In the genomic region with DNA sequence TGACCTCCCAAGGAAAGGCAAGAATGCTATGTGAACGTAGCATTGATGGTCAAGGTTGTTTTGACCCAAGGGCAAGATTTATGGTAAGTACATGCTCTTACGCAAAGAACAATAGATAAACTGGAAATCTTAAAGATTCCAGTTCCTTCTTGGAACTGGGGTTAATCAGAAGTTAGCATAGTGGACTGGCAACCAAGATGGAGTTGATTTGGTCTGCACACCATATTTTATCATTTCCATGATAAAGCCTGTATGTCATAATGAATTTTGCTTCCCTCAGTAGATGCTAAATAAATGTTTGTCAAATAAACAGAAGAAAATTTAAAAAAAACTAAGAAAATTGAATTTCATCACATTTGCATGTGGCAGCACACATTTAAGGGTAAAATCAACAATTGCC, we compare ENCODE assay signal across 28 cellular contexts.
"Had no signal": no experiment of that assay in that cellular context is flagged by ENCODE, and none has a peak within 500 bp of the region (broad histone marks: within the 10 kb centered on the region; RNA-seq: fewer than 3 reads in every experiment).

No MANE protein-coding gene starts in this region.

- H3K4me1 ChIP-seq: colonic mucosa, esophagus muscularis mucosa, esophagus squamous epithelium, foreskin keratinocyte, gastrocnemius medialis, gastroesophageal sphincter had no signal

- H3K4me3 ChIP-seq: colonic mucosa, coronary artery, dorsolateral prefrontal cortex, esophagus muscularis mucosa, esophagus squamous epithelium, gastrocnemius medialis, gastroesophageal sphincter, heart left ventricle, heart right ventricle had no signal

- H3K36me3 ChIP-seq: colonic mucosa, esophagus muscularis mucosa, esophagus squamous epithelium, gastrocnemius medialis, gastroesophageal sphincter, heart left ventricle, heart right ventricle had no signal

- ATAC-seq: effector memory CD8-positive, alpha-beta T cell; esophagus mucosa; foreskin keratinocyte; gastrocnemius medialis; gastroesophageal sphincter; heart left ventricle; heart right ventricle had no signal

- DNase-seq: colonic mucosa; cortex of kidney; dermis blood vessel endothelial cell; dorsolateral prefrontal cortex; effector CD4-positive, alpha-beta T cell; effector CD8-positive, alpha-beta T cell; effector memory CD4-positive, alpha-beta T cell; effector memory CD8-positive, alpha-beta T cell; endodermal cell; erythroblast; esophagus squamous epithelium; foreskin fibroblast; foreskin keratinocyte; foreskin melanocyte; gastrocnemius medialis; glutamatergic neuron; head of caudate nucleus; heart left ventricle; heart right ventricle had no signal

- H3K27me3 ChIP-seq: colonic mucosa, dorsolateral prefrontal cortex, esophagus muscularis mucosa, esophagus squamous epithelium, foreskin keratinocyte, gastrocnemius medialis, gastroesophageal sphincter, heart left ventricle, heart right ventricle had no signal

- FAIRE-seq: colon, endometrium, endothelial cell of umbilical vein, frontal cortex had no signal

- H3K9me3 ChIP-seq: colonic mucosa, esophagus muscularis mucosa, esophagus squamous epithelium, gastrocnemius medialis, gastroesophageal sphincter, heart left ventricle, heart right ventricle had no signal

- H3K27ac ChIP-seq: colonic mucosa, coronary artery, dorsolateral prefrontal cortex, epithelial cell of prostate, esophagus muscularis mucosa, esophagus squamous epithelium, foreskin keratinocyte, gastrocnemius medialis, gastroesophageal sphincter, heart left ventricle, heart right ventricle had no signal
